In genomic region chr9:72457366-72457765, GRCh38 we compare ENCODE assay signal across 2 cellular contexts.
TF ChIP-seq lines count a peak whose summit lies in the region.

No MANE protein-coding gene starts in this region.

TF ChIP-seq in A549, 52 proteins besides CTCF, POLR2A, EP300 and RAD21 (continued from another document):
- no peak for TF ChIP-seq ELK1 (IDR thresholded peaks at IDR 0.05; ENCODE audit: low read depth, low read length)
TF ChIP-seq in A549: peak in this region for 0.

TF ChIP-seq in SK-N-SH treated with all-trans-retinoic acid at 6 μM for 48 hours, 23 proteins besides CTCF, POLR2A, EP300 and RAD21 (continued from another document):
- TF ChIP-seq, protein P1, sequence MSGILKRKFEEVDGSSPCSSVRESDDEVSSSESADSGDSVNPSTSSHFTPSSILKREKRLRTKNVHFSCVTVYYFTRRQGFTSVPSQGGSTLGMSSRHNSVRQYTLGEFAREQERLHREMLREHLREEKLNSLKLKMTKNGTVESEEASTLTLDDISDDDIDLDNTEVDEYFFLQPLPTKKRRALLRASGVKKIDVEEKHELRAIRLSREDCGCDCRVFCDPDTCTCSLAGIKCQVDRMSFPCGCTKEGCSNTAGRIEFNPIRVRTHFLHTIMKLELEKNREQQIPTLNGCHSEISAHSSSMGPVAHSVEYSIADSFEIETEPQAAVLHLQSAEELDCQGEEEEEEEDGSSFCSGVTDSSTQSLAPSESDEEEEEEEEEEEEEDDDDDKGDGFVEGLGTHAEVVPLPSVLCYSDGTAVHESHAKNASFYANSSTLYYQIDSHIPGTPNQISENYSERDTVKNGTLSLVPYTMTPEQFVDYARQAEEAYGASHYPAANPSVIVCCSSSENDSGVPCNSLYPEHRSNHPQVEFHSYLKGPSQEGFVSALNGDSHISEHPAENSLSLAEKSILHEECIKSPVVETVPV (CRISPR knock-in tag; IDR thresholded peaks at IDR 0.05) = no peak
- TF ChIP-seq TCF4 (CRISPR knock-in tag; IDR thresholded peaks at IDR 0.05; ENCODE audit: borderline replicate concordance) (no peak), RARB (CRISPR knock-in tag; IDR thresholded peaks at IDR 0.05) (no peak), TSHZ2 (CRISPR knock-in tag; IDR thresholded peaks at IDR 0.05) (no peak), BACH2 (CRISPR knock-in tag; IDR thresholded peaks at IDR 0.05; ENCODE audit: borderline replicate concordance) (no peak), ZC3H10 (CRISPR knock-in tag; IDR thresholded peaks at IDR 0.05) (no peak)
